Comparison of ENCODE assay signal across 29 cellular contexts in genomic region chr10:101668566-101668965, GRCh38.
"Had no signal": no experiment of that assay in that cellular context is flagged by ENCODE, and none has a peak within 500 bp of the region (broad histone marks: within the 10 kb centered on the region; RNA-seq: fewer than 3 reads in every experiment).

No MANE protein-coding gene starts in this region.

- H3K4me2 ChIP-seq: hepatocyte had no signal

- H3K27me3 Mint-ChIP-seq: activated CD4-positive, alpha-beta memory T cell treated with anti-CD3 and anti-CD28 coated beads for 36 hours; activated CD4-positive, alpha-beta T cell treated with anti-CD3 and anti-CD28 coated beads, Interleukin-2, amount 10 ng/mL, durations not matched to agents 24 days and 14 days; activated naive CD4-positive, alpha-beta T cell treated with anti-CD3 and anti-CD28 coated beads, Interleukin-2, amount 10 ng/mL, durations not matched to agents 7 days and 5 days; central memory CD8-positive, alpha-beta T cell; natural killer cell treated with Interleukin-12 subunit alpha and Interleukin-12 subunit beta and Interleukin-15 and Interleukin-18, amount 100 ng/mL, for 72 hours; stimulated activated memory B cell treated with anti-CD40 and anti-IgM and Interleukin-4, amounts not matched to agents 10 μg/mL and 1 μg/mL and 100 μg/mL, for 72 hours had no signal

- H3K9me3 Mint-ChIP-seq: activated CD4-positive, alpha-beta memory T cell treated with anti-CD3 and anti-CD28 coated beads for 36 hours; activated CD4-positive, alpha-beta T cell treated with anti-CD3 and anti-CD28 coated beads, Interleukin-2, amount 10 ng/mL, durations not matched to agents 24 days and 14 days; activated naive CD4-positive, alpha-beta T cell treated with anti-CD3 and anti-CD28 coated beads, Interleukin-2, amount 10 ng/mL, durations not matched to agents 7 days and 5 days; activated T-helper 1 cell treated with anti-CD3 and anti-CD28 coated beads, Interleukin-12 subunit alpha, Interleukin-12 subunit beta, Interleukin-2, Interleukin-4 antibody, amounts not matched to agents 30 ng/mL and 10 ng/mL and 1 ng/mL, durations not matched to agents 14 hours and 24 hours and 36 hours; central memory CD8-positive, alpha-beta T cell; natural killer cell treated with Interleukin-12 subunit alpha and Interleukin-12 subunit beta and Interleukin-15 and Interleukin-18, amount 100 ng/mL, for 72 hours; stimulated activated memory B cell treated with anti-CD40 and anti-IgM and Interleukin-4, amounts not matched to agents 10 μg/mL and 1 μg/mL and 100 μg/mL, for 72 hours; T-helper 1 cell treated with Interleukin-12 subunit alpha and Interleukin-12 subunit beta and Interleukin-4 antibody, amounts not matched to agents 30 μg/mL and 1 μg/mL, for 36 hours had no signal

- H3K27ac ChIP-seq: breast epithelium, gastroesophageal sphincter, hepatocyte, pancreas, prostate gland, transverse colon had no signal

- H3K36me3 ChIP-seq: breast epithelium had no signal

- H3K79me2 ChIP-seq: hepatocyte had no signal

- DNase-seq: activated CD4-positive, alpha-beta memory T cell treated with anti-CD3 and anti-CD28 coated beads for 36 hours; activated CD4-positive, alpha-beta T cell treated with anti-CD3 and anti-CD28 coated beads, Interleukin-2, amount 10 ng/mL, durations not matched to agents 24 days and 14 days; activated CD4-positive, CD25-positive, alpha-beta regulatory T cell treated with anti-CD3 and anti-CD28 coated beads, Interleukin-2, amount 50 U/mL, for 72 hours; activated CD8-positive, alpha-beta memory T cell treated with anti-CD3 and anti-CD28 coated beads, Interleukin-2, amount 50 U/mL, for 4 hours; activated gamma-delta T cell; activated naive CD4-positive, alpha-beta T cell treated with anti-CD3 and anti-CD28 coated beads, Interleukin-2, amount 10 ng/mL, durations not matched to agents 7 days and 5 days; activated T-cell treated with anti-CD3 and anti-CD28 coated beads, Interleukin-2, amount 50 U/mL, for 1 hour; dermis blood vessel endothelial cell; effector CD4-positive, alpha-beta T cell; erythroblast; left cardiac atrium; mammary epithelial cell; mucosa of descending colon; pancreas; retina; small intestine; stimulated activated CD4-positive, alpha-beta T cell treated with anti-CD3 and anti-CD28 coated beads, Interleukin-4, amount 100 ng/mL, for 24 hours; T1000; transverse colon had no signal

- H3K27me3 ChIP-seq: breast epithelium, gastroesophageal sphincter, hepatocyte, pancreas, transverse colon had no signal

- H3K4me1 ChIP-seq: gastroesophageal sphincter, pancreas, prostate gland, transverse colon had no signal

- H3K4me3 Mint-ChIP-seq: activated CD4-positive, alpha-beta memory T cell treated with anti-CD3 and anti-CD28 coated beads for 36 hours; activated CD4-positive, alpha-beta T cell treated with anti-CD3 and anti-CD28 coated beads, Interleukin-2, amount 10 ng/mL, durations not matched to agents 24 days and 14 days; activated naive CD4-positive, alpha-beta T cell treated with anti-CD3 and anti-CD28 coated beads, Interleukin-2, amount 10 ng/mL, durations not matched to agents 7 days and 5 days; activated T-helper 1 cell treated with anti-CD3 and anti-CD28 coated beads, Interleukin-12 subunit alpha, Interleukin-12 subunit beta, Interleukin-2, Interleukin-4 antibody, amounts not matched to agents 30 ng/mL and 10 ng/mL and 1 ng/mL, durations not matched to agents 14 hours and 24 hours and 36 hours; central memory CD8-positive, alpha-beta T cell; natural killer cell treated with Interleukin-12 subunit alpha and Interleukin-12 subunit beta and Interleukin-15 and Interleukin-18, amount 100 ng/mL, for 72 hours; stimulated activated memory B cell treated with anti-CD40 and anti-IgM and Interleukin-4, amounts not matched to agents 10 μg/mL and 1 μg/mL and 100 μg/mL, for 72 hours; T-helper 1 cell treated with Interleukin-12 subunit alpha and Interleukin-12 subunit beta and Interleukin-4 antibody, amounts not matched to agents 30 μg/mL and 1 μg/mL, for 36 hours had no signal

- H3K27ac Mint-ChIP-seq: activated CD4-positive, alpha-beta memory T cell treated with anti-CD3 and anti-CD28 coated beads for 36 hours; activated CD4-positive, alpha-beta T cell treated with anti-CD3 and anti-CD28 coated beads, Interleukin-2, amount 10 ng/mL, durations not matched to agents 24 days and 14 days; activated naive CD4-positive, alpha-beta T cell treated with anti-CD3 and anti-CD28 coated beads, Interleukin-2, amount 10 ng/mL, durations not matched to agents 7 days and 5 days; activated T-helper 1 cell treated with anti-CD3 and anti-CD28 coated beads, Interleukin-12 subunit alpha, Interleukin-12 subunit beta, Interleukin-2, Interleukin-4 antibody, amounts not matched to agents 30 ng/mL and 10 ng/mL and 1 ng/mL, durations not matched to agents 14 hours and 24 hours and 36 hours; natural killer cell treated with Interleukin-12 subunit alpha and Interleukin-12 subunit beta and Interleukin-15 and Interleukin-18, amount 100 ng/mL, for 72 hours; stimulated activated memory B cell treated with anti-CD40 and anti-IgM and Interleukin-4, amounts not matched to agents 10 μg/mL and 1 μg/mL and 100 μg/mL, for 72 hours; T-helper 1 cell treated with Interleukin-12 subunit alpha and Interleukin-12 subunit beta and Interleukin-4 antibody, amounts not matched to agents 30 μg/mL and 1 μg/mL, for 36 hours had no signal

- ATAC-seq: gastroesophageal sphincter; left cardiac atrium; mucosa of descending colon; natural killer cell treated with Interleukin-12 subunit alpha and Interleukin-12 subunit beta and Interleukin-15 and Interleukin-18, amount 100 ng/mL, for 72 hours; pancreas; sciatic nerve; stimulated activated memory B cell treated with anti-CD40 and anti-IgM and Interleukin-4, amounts not matched to agents 10 μg/mL and 1 μg/mL and 100 μg/mL, for 72 hours had no signal

- H3K4me3 ChIP-seq: breast epithelium, gastroesophageal sphincter, hepatocyte, mucosa of descending colon, pancreas, prostate gland, transverse colon had no signal

- H2AFZ ChIP-seq: hepatocyte had no signal

- H3K9me3 ChIP-seq: breast epithelium, gastroesophageal sphincter, mucosa of descending colon, pancreas, prostate gland, transverse colon had no signal
